ENCODE assay signal across 23 cellular contexts in genomic region chr4:65482410-65482809, GRCh38.
DNase-seq lines count a peak whose midpoint lies in the region; ATAC-seq, FAIRE-seq and TF ChIP-seq lines count a peak whose summit lies in the region.
"Had no signal": no experiment of that assay in that cellular context is flagged by ENCODE, and none has a peak within 500 bp of the region (broad histone marks: within the 10 kb centered on the region; RNA-seq: fewer than 3 reads in every experiment).

No MANE protein-coding gene starts in this region.

- POLR2A ChIA-PET in MCF 10A (lab: Yijun Ruan, JAX), result no interaction called here

- TF ChIP-seq CTCF in MCF 10A (IDR thresholded peaks at IDR 0.05; ENCODE audit: unreplicated experiment), result no peak
- TF ChIP-seq CTCF in breast epithelium (IDR thresholded peaks at IDR 0.05), result no peak
- no peak for TF ChIP-seq CTCF in astrocyte (IDR thresholded peaks at IDR 0.05; ENCODE audit: insufficient read depth, low read depth, low read length)
- no peak for TF ChIP-seq CTCF in foreskin keratinocyte (conservative IDR thresholded peaks at IDR 0.05)
- no peak for TF ChIP-seq CTCF in progenitor cell of endocrine pancreas (IDR thresholded peaks at IDR 0.05; ENCODE audit: unreplicated experiment)
- TF ChIP-seq CTCF in right lobe of liver (IDR thresholded peaks at IDR 0.05), result no peak

- BruUV-seq in MCF 10A (replicated peaks; lab: Mats Ljungman, UMichigan), result no TSS peak

- no peak overlapping the region for H2AFZ ChIP-seq in astrocyte (ENCODE audit: low read depth, low read length)
- H2AFZ ChIP-seq: parathyroid adenoma had no signal

- peak; percentile 60 for ATAC-seq in foreskin keratinocyte
- no peak for ATAC-seq in GM18517 (IDR thresholded peaks at IDR 0.05; ENCODE audit: unreplicated experiment)
- no peak for ATAC-seq in right lobe of liver
- ATAC-seq: left lobe of liver had no signal

- H3K4me3 ChIP-seq in breast epithelium, result no peak overlapping the region
- H3K4me3 ChIP-seq in astrocyte (ENCODE audit: insufficient read depth, low read depth, low read length), result no peak overlapping the region
- no peak overlapping the region for H3K4me3 ChIP-seq in right lobe of liver
- H3K4me3 ChIP-seq: dorsolateral prefrontal cortex, smooth muscle cell, thyroid gland had no signal

- intact Hi-C loops in MCF 10A (cut with micrococcal nuclease) (no loop called here), breast epithelium (cut with DNase I; ENCODE audit: low total_unique reads) (no loop called here), right lobe of liver (cut with DNase I) (no loop called here)

- H3K4me2 ChIP-seq in astrocyte (ENCODE audit: low read length), result no peak overlapping the region
- H3K4me2 ChIP-seq: smooth muscle cell had no signal

- TF ChIP-seq POLR2A in breast epithelium (IDR thresholded peaks at IDR 0.05) (no peak), right lobe of liver (IDR thresholded peaks at IDR 0.05) (no peak)

- H3K27ac ChIP-seq in breast epithelium (no peak overlapping the region), astrocyte (ENCODE audit: low read depth, low read length) (no peak overlapping the region), foreskin keratinocyte (no peak overlapping the region), right lobe of liver (no peak overlapping the region)
- H3K27ac ChIP-seq: 22Rv1, dorsolateral prefrontal cortex, HL-60, parathyroid adenoma, thyroid gland had no signal

- H3K4me1 ChIP-seq in breast epithelium (no peaks in the 10 kb centered on the region), astrocyte (ENCODE audit: insufficient read depth, low read length) (peaks cover 6% of the 10 kb centered on the region), foreskin keratinocyte (no peaks in the 10 kb centered on the region), right lobe of liver (no peaks in the 10 kb centered on the region)
- H3K4me1 ChIP-seq: parathyroid adenoma, thyroid gland had no signal

- H3K9me3 Mint-ChIP-seq in MCF 10A (ENCODE audit: unreplicated experiment), result no peaks in the 10 kb centered on the region
- H3K9me3 Mint-ChIP-seq in astrocyte (ENCODE audit: unreplicated experiment), result no peaks in the 10 kb centered on the region
- no peaks in the 10 kb centered on the region for H3K9me3 Mint-ChIP-seq in progenitor cell of endocrine pancreas (ENCODE audit: low read depth)

- DNase-seq in MCF 10A (ENCODE audit: unreplicated experiment) (peak; percentile 69), breast epithelium (ENCODE audit: low spot score in 2 of 2) (no peak), astrocyte (ENCODE audit: low read depth) (peak; percentile 92), foreskin keratinocyte (peak; percentile 56 to 69), NOMO-1 (lab: John Stamatoyannopoulos, UW; ENCODE audit: unreplicated experiment in 2 of 2) (no peak), progenitor cell of endocrine pancreas (ENCODE audit: low spot score, unreplicated experiment) (no peak), right lobe of liver (no peak)
- DNase-seq: activated CD4-positive, alpha-beta T cell treated with anti-CD3 and anti-CD28 coated beads for 4 hours; activated CD8-positive, alpha-beta memory T cell treated with anti-CD3 and anti-CD28 coated beads, Interleukin-2, amount 50 U/mL, for 4 hours; aorta; dorsolateral prefrontal cortex; hypothalamus; Kasumi-1; NCI-H1436; SIG-M5; T-helper 9 cell; thyroid gland had no signal

- CTCF ChIA-PET in MCF 10A (lab: Yijun Ruan, JAX), result interaction anchor here (0.6 kb wide), 1 partner anchor 1888 kb away, joined by 3 read pairs; no protein-coding TSS in a partner anchor

- H3K9ac ChIP-seq in astrocyte (ENCODE audit: low read length), result no peak overlapping the region
- H3K9ac ChIP-seq: parathyroid adenoma had no signal

- no peaks in the 10 kb centered on the region for H3K36me3 Mint-ChIP-seq in MCF 10A (ENCODE audit: insufficient read depth, unreplicated experiment)
- H3K36me3 Mint-ChIP-seq in astrocyte (ENCODE audit: low read depth, unreplicated experiment), result no peaks in the 10 kb centered on the region
- H3K36me3 Mint-ChIP-seq in progenitor cell of endocrine pancreas (ENCODE audit: insufficient read depth), result no peaks in the 10 kb centered on the region

- H3K36me3 ChIP-seq in breast epithelium, result no peaks in the 10 kb centered on the region
- no peaks in the 10 kb centered on the region for H3K36me3 ChIP-seq in astrocyte (ENCODE audit: insufficient read depth, low read length)
- H3K36me3 ChIP-seq in right lobe of liver, result no peaks in the 10 kb centered on the region
- H3K36me3 ChIP-seq: thyroid gland had no signal

- H3K27ac Mint-ChIP-seq in MCF 10A (ENCODE audit: low read depth, unreplicated experiment) (no peak overlapping the region), astrocyte (ENCODE audit: unreplicated experiment) (no peak overlapping the region), progenitor cell of endocrine pancreas (no peak overlapping the region)

- WGBS in right lobe of liver (ENCODE audit: insufficient coverage, low coverage, low lambda C conversion rate, missing lambda C conversion rate), result 40% methylated on average over 1 of the region's 1 CpG

- no peak for FAIRE-seq in astrocyte (lab: Jason Lieb, UNC)

- no peak overlapping the region for H3K4me3 Mint-ChIP-seq in MCF 10A (ENCODE audit: unreplicated experiment)
- H3K4me3 Mint-ChIP-seq in astrocyte (ENCODE audit: unreplicated experiment), result no peak overlapping the region
- H3K4me3 Mint-ChIP-seq in progenitor cell of endocrine pancreas (ENCODE audit: low read depth), result no peak overlapping the region

- H3K4me1 Mint-ChIP-seq in MCF 10A (ENCODE audit: insufficient read depth, unreplicated experiment), result no peaks in the 10 kb centered on the region
- H3K4me1 Mint-ChIP-seq in astrocyte (ENCODE audit: low read depth, unreplicated experiment), result no peaks in the 10 kb centered on the region
- H3K4me1 Mint-ChIP-seq in progenitor cell of endocrine pancreas (ENCODE audit: low read depth), result no peaks in the 10 kb centered on the region

- H3K9me3 ChIP-seq in breast epithelium, result no peaks in the 10 kb centered on the region
- H3K9me3 ChIP-seq in astrocyte (ENCODE audit: insufficient read depth, low read depth, low read length), result no peaks in the 10 kb centered on the region
- no peaks in the 10 kb centered on the region for H3K9me3 ChIP-seq in right lobe of liver
- H3K9me3 ChIP-seq: thyroid gland had no signal

- no peaks in the 10 kb centered on the region for H3K27me3 ChIP-seq in breast epithelium
- no peaks in the 10 kb centered on the region for H3K27me3 ChIP-seq in astrocyte (ENCODE audit: insufficient read depth, low read length)
- H3K27me3 ChIP-seq in foreskin keratinocyte, result no peaks in the 10 kb centered on the region
- H3K27me3 ChIP-seq in right lobe of liver, result no peaks in the 10 kb centered on the region
- H3K27me3 ChIP-seq: dorsolateral prefrontal cortex, thyroid gland had no signal

- H3K79me2 ChIP-seq in astrocyte (ENCODE audit: insufficient read depth, low read length), result no peaks in the 10 kb centered on the region
- H3K79me2 ChIP-seq: parathyroid adenoma had no signal

- no peaks in the 10 kb centered on the region for H3K27me3 Mint-ChIP-seq in MCF 10A (ENCODE audit: insufficient read depth, unreplicated experiment)
- no peaks in the 10 kb centered on the region for H3K27me3 Mint-ChIP-seq in astrocyte (ENCODE audit: low read depth, unreplicated experiment)
- no peaks in the 10 kb centered on the region for H3K27me3 Mint-ChIP-seq in progenitor cell of endocrine pancreas

- no peaks in the 10 kb centered on the region for H4K20me1 ChIP-seq in astrocyte (ENCODE audit: insufficient read depth, low read length)

Comparison
In these comparisons a context has a peak if more than half of its experiments do, and no peak if none do; other contexts are left out.
1. DNase-seq: peak in MCF 10A (single experiment), astrocyte (single experiment) and foreskin keratinocyte (2 of 2); none in breast epithelium (0 of 2), NOMO-1 (0 of 2), progenitor cell of endocrine pancreas (single experiment) and right lobe of liver (0 of 3).